Comparison of ENCODE assay signal across 9 cellular contexts in genomic region chr19:40283414-40284250, GRCh38. TPM values are rescaled to one million over a fixed set of nuclear protein-coding genes. Genes with fewer than 3 reads are reported as not detected.
A peak's percentile ranks its signal among the peaks of the same experiment; 100 is the strongest.
DNase-seq lines count a peak whose midpoint lies in the region; ATAC-seq and TF ChIP-seq lines count a peak whose summit lies in the region.
"Had no signal": no experiment of that assay in that cellular context is flagged by ENCODE, and none has a peak within 500 bp of the region (broad histone marks: within the 10 kb centered on the region; RNA-seq: fewer than 3 reads in every experiment).

No MANE protein-coding gene starts in this region.

- 38 to 49% methylated on average over 7 to 8 of the region's 12 CpGs for WGBS in esophagus squamous epithelium, 2 donors

- TF ChIP-seq POLR2A in Peyer's patch (IDR thresholded peaks at IDR 0.05) (no peak), esophagus squamous epithelium (IDR thresholded peaks at IDR 0.05) (no peak)

- intact Hi-C loops in esophagus squamous epithelium (cut with DNase I), result no loop called here
- intact Hi-C loops in posterior vena cava (cut with DNase I), result no loop called here

- H3K4me1 ChIP-seq in Peyer's patch (peaks cover 9 to 53% (median 29%) of the 10 kb centered on the region in 4 donors), esophagus squamous epithelium (peaks cover 37 to 74% (median 57%) of the 10 kb centered on the region in 3 donors)

- H3K27ac ChIP-seq in Peyer's patch, result peak overlapping the region; percentile 92 to 98 (median 97)
- H3K27ac ChIP-seq in esophagus squamous epithelium, result peak overlapping the region; percentile 86 to 99 (median 92)

- H3K9me3 ChIP-seq in Peyer's patch (peaks cover 0 to 5% (median 0%) of the 10 kb centered on the region in 4 donors), esophagus squamous epithelium (no peaks in the 10 kb centered on the region)
- H3K9me3 ChIP-seq: mucosa of descending colon had no signal

- no peak for TF ChIP-seq CTCF in Peyer's patch (IDR thresholded peaks at IDR 0.05)
- TF ChIP-seq CTCF in esophagus squamous epithelium (IDR thresholded peaks at IDR 0.05), result no peak

- no peak for ATAC-seq in HG02981 (IDR thresholded peaks at IDR 0.05; ENCODE audit: unreplicated experiment)
- ATAC-seq: mucosa of descending colon had no signal

- H3K4me3 ChIP-seq in Peyer's patch (peak overlapping the region; percentile 93 to 97 (median 96)), esophagus squamous epithelium (peak overlapping the region; percentile 66 to 100 (median 82))

- H3K27me3 ChIP-seq in Peyer's patch (no peaks in the 10 kb centered on the region), esophagus squamous epithelium (no peaks in the 10 kb centered on the region)

- DNase-seq in EH (ENCODE audit: low read depth) (peak; percentile 12), Peyer's patch (no peak), esophagus squamous epithelium (lab: John Stamatoyannopoulos, UW) (no peak), posterior vena cava (ENCODE audit: low spot score) (peak; percentile 45), NCI-H774 (lab: John Stamatoyannopoulos, UW) (no peak), retina (no peak), RPMI8226 (no peak)

- no peaks in the 10 kb centered on the region for H3K36me3 ChIP-seq in Peyer's patch
- peaks cover 0 to 12% (median 0%) of the 10 kb centered on the region in 3 donors for H3K36me3 ChIP-seq in esophagus squamous epithelium

RNA-seq across cellular contexts. Expression of gene AKT2, which starts 1.5 kb away (rescaled TPM):
- total RNA-seq in Peyer's patch, result 100 to 1,000 TPM in 2 of 4 donors, 10 to 100 TPM in 2; 67.1 to 146 (median 100) TPM
- total RNA-seq in esophagus squamous epithelium, result 10 to 100 TPM; 59.0 to 84.7 (median 69.0) TPM
- 10 to 100 TPM; 80.4 to 85.1 TPM for total RNA-seq in posterior vena cava

RNA-seq across cellular contexts. Expression of gene CCNP, which starts 57.1 kb away (rescaled TPM):
- 1 to 10 TPM in 1 of 4 donors, not detected in 3; 1.3 TPM for total RNA-seq in Peyer's patch
- total RNA-seq in esophagus squamous epithelium, result not detected
- total RNA-seq in posterior vena cava, result under 1 TPM in 1 of 2 donors, not detected in 1; 0.42 TPM

Comparison
In these comparisons a context has a peak if more than half of its experiments do, and no peak if none do; other contexts are left out.
1. DNase-seq: peak in EH (single experiment) and posterior vena cava (single experiment); none in Peyer's patch (0 of 3), esophagus squamous epithelium (single experiment), NCI-H774 (single experiment), retina (single experiment) and RPMI8226 (single experiment).